Comparison of ENCODE assay signal across 10 cellular contexts in the genomic region with DNA sequence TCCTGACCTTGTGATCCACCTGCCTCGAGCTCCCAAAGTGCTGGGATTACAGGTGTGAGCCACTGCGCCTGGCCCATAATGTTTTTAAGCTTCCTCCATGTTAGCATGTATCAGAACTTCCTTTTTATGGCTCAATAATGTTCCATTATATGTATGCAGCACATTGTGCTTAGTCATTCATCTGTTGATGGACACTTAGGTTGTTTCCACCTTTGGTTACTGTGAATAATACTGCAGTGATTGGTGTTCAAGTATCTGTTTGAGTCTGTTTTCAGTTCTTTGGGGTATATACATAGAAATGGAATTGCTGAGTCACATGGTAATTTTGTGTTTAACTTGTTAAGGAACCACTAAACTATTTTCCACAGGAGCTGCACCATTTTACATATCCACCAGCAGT.
DNase-seq lines count a peak whose midpoint lies in the region; ATAC-seq and TF ChIP-seq lines count a peak whose summit lies in the region.
"Had no signal": no experiment of that assay in that cellular context is flagged by ENCODE, and none has a peak within 500 bp of the region (broad histone marks: within the 10 kb centered on the region; RNA-seq: fewer than 3 reads in every experiment).

No MANE protein-coding gene starts in this region.

- H3K4me3 ChIP-seq in fibroblast of pulmonary artery (replicated peaks; ENCODE audit: low read depth, low read length) (no peak overlapping the region), tibial artery (no peak overlapping the region)

- H3K4me1 ChIP-seq in tibial artery, result peaks cover 0 to 6% (median 2%) of the 10 kb centered on the region in 4 donors

- ATAC-seq in GM18519 (IDR thresholded peaks at IDR 0.05; ENCODE audit: low FRiP score, unreplicated experiment) (peak; percentile 93), GM21619 (IDR thresholded peaks at IDR 0.05; ENCODE audit: unreplicated experiment) (peak; percentile 91), HG03565 (IDR thresholded peaks at IDR 0.05; ENCODE audit: unreplicated experiment) (peak; percentile 92)

- peaks cover 0 to 6% (median 0%) of the 10 kb centered on the region in 3 donors for H3K36me3 ChIP-seq in tibial artery

- H3K27me3 ChIP-seq in tibial artery, result no peaks in the 10 kb centered on the region

- TF ChIP-seq CTCF in fibroblast of pulmonary artery (IDR thresholded peaks at IDR 0.05; ENCODE audit: low read length, missing control alignments) (no peak), tibial artery (IDR thresholded peaks at IDR 0.05) (no peak)

- intact Hi-C loops in tibial artery (cut with DNase I; ENCODE audit: low total_unique reads), result no loop called here

- peak; percentile 11 for DNase-seq in fibroblast of pulmonary artery (ENCODE audit: low read depth)
- DNase-seq in caudate nucleus (lab: John Stamatoyannopoulos, UW), result no peak
- no peak for DNase-seq in NCI-H2107 treated with DMSO at 0.1 percent for 48 hours (lab: John Stamatoyannopoulos, UW; ENCODE audit: unreplicated experiment)
- DNase-seq in NCI-H1694 treated with DMSO at 0.1 percent for 48 hours (lab: John Stamatoyannopoulos, UW), result no peak
- no peak for DNase-seq in tibial artery
- DNase-seq: NCI-H1105, T-helper 9 cell had no signal

- H3K9me3 ChIP-seq in tibial artery, result no peaks in the 10 kb centered on the region

- no peak overlapping the region for H3K27ac ChIP-seq in caudate nucleus (ENCODE audit: low read depth, low read length)
- no peak overlapping the region for H3K27ac ChIP-seq in tibial artery
